In the genomic region with DNA sequence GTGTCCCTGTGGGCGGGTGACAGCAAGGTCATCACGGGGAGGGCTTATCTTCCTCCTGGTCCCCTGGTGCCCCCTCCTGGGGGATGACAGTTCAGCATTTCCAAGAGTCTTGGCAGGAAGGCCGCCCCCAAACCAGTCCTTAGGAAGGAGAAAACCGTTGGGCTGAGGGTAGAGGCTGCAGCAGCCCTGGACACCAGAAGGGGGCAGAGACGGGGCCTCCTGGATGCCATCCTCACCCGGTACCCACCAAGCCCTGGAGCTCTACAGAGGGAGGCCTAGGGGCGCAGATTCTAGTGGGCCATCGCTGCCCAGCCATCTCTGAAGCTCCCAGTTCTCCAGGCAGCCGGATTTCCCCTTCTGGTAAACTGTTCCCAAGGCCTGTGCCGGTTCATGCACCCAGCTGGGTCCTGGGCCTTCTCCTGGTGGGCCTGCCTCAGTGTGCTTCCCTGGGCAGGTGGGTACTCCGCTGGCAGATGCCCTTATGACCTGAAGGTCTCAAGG, we compare ENCODE assay signal across 9 cellular contexts. TPM values are rescaled to one million over a fixed set of nuclear protein-coding genes. Genes with fewer than 3 reads are reported as not detected.
DNase-seq lines count a peak whose midpoint lies in the region; ATAC-seq and TF ChIP-seq lines count a peak whose summit lies in the region.
"Had no signal": no experiment of that assay in that cellular context is flagged by ENCODE, and none has a peak within 500 bp of the region (broad histone marks: within the 10 kb centered on the region; RNA-seq: fewer than 3 reads in every experiment).

No MANE protein-coding gene starts in this region.

- peak; percentile 63 for ATAC-seq in SK-N-SH treated with all-trans-retinoic acid at 6 μM for 48 hours
- ATAC-seq in GM21360 (IDR thresholded peaks at IDR 0.05; ENCODE audit: unreplicated experiment) = no peak
- no peak for ATAC-seq in GM21737 (IDR thresholded peaks at IDR 0.05; ENCODE audit: unreplicated experiment)
- no peak for ATAC-seq in HG03139 (IDR thresholded peaks at IDR 0.05; ENCODE audit: unreplicated experiment)

- no peaks in the 10 kb centered on the region for H3K9me2 ChIP-seq in GM23248 (ENCODE audit: insufficient read depth)

- H2AFZ ChIP-seq in GM23248 = no peak overlapping the region

- H3K9me3 ChIP-seq in GM23248 (ENCODE audit: low read depth) (no peaks in the 10 kb centered on the region), iPS DF 6.9 (ENCODE audit: control insufficient read depth, insufficient read depth, low read length) (no peaks in the 10 kb centered on the region)

- WGBS in GM23248 (ENCODE audit: low coverage in 1 of 2, low lambda C conversion rate in 2 of 2, missing lambda C conversion rate in 2 of 2), 2 experiments = 72 to 75% methylated on average over 9 to 11 of the region's 11 CpGs
- WGBS in iPS DF 6.9 (ENCODE audit: insufficient coverage, insufficient read length) = no CpG with 5 or more reads among the region's 11 CpGs

- H3K27me3 ChIP-seq in GM23248 (replicated peaks; ENCODE audit: insufficient read depth) = no peaks in the 10 kb centered on the region
- H3K27me3 ChIP-seq in iPS DF 6.9 (ENCODE audit: control insufficient read depth, insufficient read depth, low read length) = no peaks in the 10 kb centered on the region

- H3K4me2 ChIP-seq in GM23248 (ENCODE audit: unreplicated experiment) = no peak overlapping the region

- no peak overlapping the region for H3K4me3 ChIP-seq in GM23248
- no peak overlapping the region for H3K4me3 ChIP-seq in iPS DF 6.9 (ENCODE audit: low read length)
- H3K4me3 ChIP-seq: skin epidermis had no signal

- no peaks in the 10 kb centered on the region for H3F3A ChIP-seq in GM23248 (ENCODE audit: insufficient read depth)

- H3K79me2 ChIP-seq in GM23248 (ENCODE audit: insufficient read depth) = no peaks in the 10 kb centered on the region

- no peaks in the 10 kb centered on the region for H3K4me1 ChIP-seq in GM23248 (ENCODE audit: insufficient read depth)
- no peaks in the 10 kb centered on the region for H3K4me1 ChIP-seq in iPS DF 6.9 (ENCODE audit: control insufficient read depth, insufficient read depth, low read length)

- H3K27ac ChIP-seq in GM23248 (no peak overlapping the region), iPS DF 6.9 (ENCODE audit: low read length) (no peak overlapping the region)
- H3K27ac ChIP-seq: skin epidermis had no signal

- in situ Hi-C loops in GM23248 (cut with MboI) = no loop called here

- H3K9ac ChIP-seq in GM23248 = no peak overlapping the region

- H3K36me3 ChIP-seq in GM23248 (ENCODE audit: low read depth) (no peaks in the 10 kb centered on the region), iPS DF 6.9 (ENCODE audit: control insufficient read depth, insufficient read depth, low read length) (no peaks in the 10 kb centered on the region)

- peak; percentile 32 for DNase-seq in CD1c-positive myeloid dendritic cell (ENCODE audit: extremely low spot score)
- peak; percentile 66 for DNase-seq in GM23248
- DNase-seq in iPS DF 6.9 (ENCODE audit: low read depth, low spot score) = peak; percentile 72
- DNase-seq in NCI-H226 = no peak

- H4K20me1 ChIP-seq in GM23248 (ENCODE audit: insufficient read depth) = no peaks in the 10 kb centered on the region

TF ChIP-seq in SK-N-SH treated with all-trans-retinoic acid at 6 μM for 48 hours, 23 proteins besides CTCF, POLR2A, EP300 and RAD21:
- TF ChIP-seq, protein P1, sequence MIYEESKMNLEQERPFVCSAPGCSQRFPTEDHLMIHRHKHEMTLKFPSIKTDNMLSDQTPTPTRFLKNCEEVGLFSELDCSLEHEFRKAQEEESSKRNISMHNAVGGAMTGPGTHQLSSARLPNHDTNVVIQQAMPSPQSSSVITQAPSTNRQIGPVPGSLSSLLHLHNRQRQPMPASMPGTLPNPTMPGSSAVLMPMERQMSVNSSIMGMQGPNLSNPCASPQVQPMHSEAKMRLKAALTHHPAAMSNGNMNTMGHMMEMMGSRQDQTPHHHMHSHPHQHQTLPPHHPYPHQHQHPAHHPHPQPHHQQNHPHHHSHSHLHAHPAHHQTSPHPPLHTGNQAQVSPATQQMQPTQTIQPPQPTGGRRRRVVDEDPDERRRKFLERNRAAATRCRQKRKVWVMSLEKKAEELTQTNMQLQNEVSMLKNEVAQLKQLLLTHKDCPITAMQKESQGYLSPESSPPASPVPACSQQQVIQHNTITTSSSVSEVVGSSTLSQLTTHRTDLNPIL (CRISPR knock-in tag; IDR thresholded peaks at IDR 0.05; ENCODE audit: low read depth) = no peak
- TF ChIP-seq ZNF565 (CRISPR knock-in tag; conservative IDR thresholded peaks at IDR 0.05; ENCODE audit: low read depth) = no peak
- TF ChIP-seq TOX (CRISPR knock-in tag; IDR thresholded peaks at IDR 0.05; ENCODE audit: borderline replicate concordance) = no peak
- TF ChIP-seq, protein P2, sequence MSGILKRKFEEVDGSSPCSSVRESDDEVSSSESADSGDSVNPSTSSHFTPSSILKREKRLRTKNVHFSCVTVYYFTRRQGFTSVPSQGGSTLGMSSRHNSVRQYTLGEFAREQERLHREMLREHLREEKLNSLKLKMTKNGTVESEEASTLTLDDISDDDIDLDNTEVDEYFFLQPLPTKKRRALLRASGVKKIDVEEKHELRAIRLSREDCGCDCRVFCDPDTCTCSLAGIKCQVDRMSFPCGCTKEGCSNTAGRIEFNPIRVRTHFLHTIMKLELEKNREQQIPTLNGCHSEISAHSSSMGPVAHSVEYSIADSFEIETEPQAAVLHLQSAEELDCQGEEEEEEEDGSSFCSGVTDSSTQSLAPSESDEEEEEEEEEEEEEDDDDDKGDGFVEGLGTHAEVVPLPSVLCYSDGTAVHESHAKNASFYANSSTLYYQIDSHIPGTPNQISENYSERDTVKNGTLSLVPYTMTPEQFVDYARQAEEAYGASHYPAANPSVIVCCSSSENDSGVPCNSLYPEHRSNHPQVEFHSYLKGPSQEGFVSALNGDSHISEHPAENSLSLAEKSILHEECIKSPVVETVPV (CRISPR knock-in tag; IDR thresholded peaks at IDR 0.05) = no peak
- TF ChIP-seq OSR1 (CRISPR knock-in tag; IDR thresholded peaks at IDR 0.05) = no peak
- TF ChIP-seq ARNTL (CRISPR knock-in tag; IDR thresholded peaks at IDR 0.05; ENCODE audit: borderline replicate concordance, low read depth) = no peak
- TF ChIP-seq CSDC2 (CRISPR knock-in tag; IDR thresholded peaks at IDR 0.05) = no peak
- TF ChIP-seq, protein P3, sequence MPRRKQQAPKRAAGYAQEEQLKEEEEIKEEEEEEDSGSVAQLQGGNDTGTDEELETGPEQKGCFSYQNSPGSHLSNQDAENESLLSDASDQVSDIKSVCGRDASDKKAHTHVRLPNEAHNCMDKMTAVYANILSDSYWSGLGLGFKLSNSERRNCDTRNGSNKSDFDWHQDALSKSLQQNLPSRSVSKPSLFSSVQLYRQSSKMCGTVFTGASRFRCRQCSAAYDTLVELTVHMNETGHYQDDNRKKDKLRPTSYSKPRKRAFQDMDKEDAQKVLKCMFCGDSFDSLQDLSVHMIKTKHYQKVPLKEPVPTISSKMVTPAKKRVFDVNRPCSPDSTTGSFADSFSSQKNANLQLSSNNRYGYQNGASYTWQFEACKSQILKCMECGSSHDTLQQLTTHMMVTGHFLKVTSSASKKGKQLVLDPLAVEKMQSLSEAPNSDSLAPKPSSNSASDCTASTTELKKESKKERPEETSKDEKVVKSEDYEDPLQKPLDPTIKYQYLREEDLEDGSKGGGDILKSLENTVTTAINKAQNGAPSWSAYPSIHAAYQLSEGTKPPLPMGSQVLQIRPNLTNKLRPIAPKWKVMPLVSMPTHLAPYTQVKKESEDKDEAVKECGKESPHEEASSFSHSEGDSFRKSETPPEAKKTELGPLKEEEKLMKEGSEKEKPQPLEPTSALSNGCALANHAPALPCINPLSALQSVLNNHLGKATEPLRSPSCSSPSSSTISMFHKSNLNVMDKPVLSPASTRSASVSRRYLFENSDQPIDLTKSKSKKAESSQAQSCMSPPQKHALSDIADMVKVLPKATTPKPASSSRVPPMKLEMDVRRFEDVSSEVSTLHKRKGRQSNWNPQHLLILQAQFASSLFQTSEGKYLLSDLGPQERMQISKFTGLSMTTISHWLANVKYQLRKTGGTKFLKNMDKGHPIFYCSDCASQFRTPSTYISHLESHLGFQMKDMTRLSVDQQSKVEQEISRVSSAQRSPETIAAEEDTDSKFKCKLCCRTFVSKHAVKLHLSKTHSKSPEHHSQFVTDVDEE (CRISPR knock-in tag; IDR thresholded peaks at IDR 0.05) = no peak
- no peak for TF ChIP-seq RARB (CRISPR knock-in tag; IDR thresholded peaks at IDR 0.05)
TF ChIP-seq in SK-N-SH treated with all-trans-retinoic acid at 6 μM for 48 hours: peak in this region for 0.

RNA-seq across cellular contexts. Expression of a gene that starts 14.8 kb away (rescaled TPM):
- total RNA-seq in GM23248 (2014; rRNA removed; shearing (Covaris generic)) = 4.9 and 6.8 TPM in 2 replicates
- 2.4 and 2.8 TPM in 2 replicates for polyA plus RNA-seq in GM23248 (2016; fragmentation: Nextera tagmentation; extraction: Ambion mirVana)

RNA-seq across cellular contexts. Expression of a gene that starts 40.4 kb away (rescaled TPM):
- total RNA-seq in GM23248 (2014; rRNA removed; shearing (Covaris generic)) = 1.4 and 4.6 TPM in 2 replicates
- 2.8 and 2.9 TPM in 2 replicates for polyA plus RNA-seq in GM23248 (2016; fragmentation: Nextera tagmentation; extraction: Ambion mirVana)

RNA-seq across cellular contexts. Expression of a gene that starts 52.8 kb away (rescaled TPM):
- 14.1 and 15.6 TPM in 2 replicates for total RNA-seq in GM23248 (2014; rRNA removed; shearing (Covaris generic))
- 2.8 and 3.8 TPM in 2 replicates for polyA plus RNA-seq in GM23248 (2016; fragmentation: Nextera tagmentation; extraction: Ambion mirVana)
